In genomic region chr14:100668352-100668751, GRCh38 we compare ENCODE assay signal across 15 cellular contexts. TPM values are rescaled to one million over a fixed set of nuclear protein-coding genes. Genes with fewer than 3 reads are reported as not detected.
DNase-seq lines count a peak whose midpoint lies in the region; ATAC-seq, FAIRE-seq and TF ChIP-seq lines count a peak whose summit lies in the region.
"Had no signal": no experiment of that assay in that cellular context is flagged by ENCODE, and none has a peak within 500 bp of the region (broad histone marks: within the 10 kb centered on the region; RNA-seq: fewer than 3 reads in every experiment).

No MANE protein-coding gene starts in this region.

- FAIRE-seq in HepG2 (lab: Jason Lieb, UNC) = no peak
- FAIRE-seq: A549, GM12878 had no signal

- H3K4me1 ChIP-seq in hepatocyte (ENCODE audit: insufficient read depth) (peaks cover 59% of the 10 kb centered on the region), HepG2 (ENCODE audit: insufficient read depth, low read length) (peaks cover 100% of the 10 kb centered on the region)

- H3K27ac ChIP-seq in hepatocyte (peak overlapping the region; percentile 52), HepG2 (ENCODE audit: extremely low read length, insufficient read depth, low read length) (no peak overlapping the region), neural cell (ENCODE audit: low read length) (no peak overlapping the region)
- H3K27ac ChIP-seq: A549, C4-2B had no signal

- TF ChIP-seq POLR2A in HepG2 (IDR thresholded peaks at IDR 0.05; ENCODE audit: insufficient read depth in 1 of 2, low read depth in 2 of 2, low read length in 2 of 2) = no peak

- in situ Hi-C loops in HepG2 (cut with HindIII; ENCODE audit: extremely low pct_ligation_motif_present, low pct_unique_long_range_greater_than_20kb) = loop anchor here (5.0 to 10.0 kb wide), 2 partner anchors 146 to 229 kb away; no protein-coding TSS in a partner anchor

- H3F3A ChIP-seq in neural cell (ENCODE audit: insufficient read depth, low read length, poor library complexity, severe bottlenecking) = peaks cover 4% of the 10 kb centered on the region

- peaks cover 3% of the 10 kb centered on the region for H3K27me3 ChIP-seq in hepatocyte
- no peaks in the 10 kb centered on the region for H3K27me3 ChIP-seq in HepG2 (ENCODE audit: control insufficient read depth in 1 of 2, insufficient read depth in 2 of 2, low read length in 2 of 2)
- no peaks in the 10 kb centered on the region for H3K27me3 ChIP-seq in neural cell (ENCODE audit: insufficient read depth, low read depth, low read length)
- H3K27me3 ChIP-seq: BE2C had no signal

- TF ChIP-seq RAD21 in HepG2 (CRISPR knock-in tag; IDR thresholded peaks at IDR 0.05) (no peak), neural cell (conservative IDR thresholded peaks at IDR 0.05) (no peak)

- ATAC-seq in HepG2 (peak; percentile 55), HG03565 (IDR thresholded peaks at IDR 0.05; ENCODE audit: unreplicated experiment) (no peak), left cardiac atrium (no peak)
- ATAC-seq: A549, GM12878, HCT116 had no signal

- H3K9ac ChIP-seq in HepG2 (ENCODE audit: insufficient read depth, low read depth, low read length) (no peak overlapping the region), neural cell (ENCODE audit: low read length) (peak overlapping the region; percentile 19)

- H3K79me2 ChIP-seq in hepatocyte = no peaks in the 10 kb centered on the region
- H3K79me2 ChIP-seq in HepG2 (ENCODE audit: insufficient read depth, low read length) = no peaks in the 10 kb centered on the region
- H3K79me2 ChIP-seq in neural cell (replicated peaks; ENCODE audit: insufficient read depth, low read length) = no peaks in the 10 kb centered on the region

- H4K20me1 ChIP-seq in hepatocyte (ENCODE audit: insufficient read depth, poor library complexity, severe bottlenecking) (no peaks in the 10 kb centered on the region), HepG2 (ENCODE audit: insufficient read depth, low read length) (no peaks in the 10 kb centered on the region), neural cell (ENCODE audit: insufficient read depth) (no peaks in the 10 kb centered on the region)

- 83% methylated on average over 6 of the region's 6 CpGs for WGBS in hepatocyte (ENCODE audit: low lambda C conversion rate, missing lambda C conversion rate)
- WGBS in HepG2 (ENCODE audit: low lambda C conversion rate) = 86% methylated on average over 2 of the region's 6 CpGs

- H3K9me2 ChIP-seq in hepatocyte (replicated peaks; ENCODE audit: insufficient read depth) (no peaks in the 10 kb centered on the region), neural cell (ENCODE audit: insufficient read depth, low read length) (no peaks in the 10 kb centered on the region)

- CTCF ChIA-PET in HepG2 (lab: Yijun Ruan, JAX; ENCODE audit: low intra/inter-chr PET ratio, low total read pairs) = no interaction called here

- POLR2A ChIA-PET in HepG2 (lab: Yijun Ruan, JAX) = no interaction called here

- TF ChIP-seq EP300 in HepG2 (IDR thresholded peaks at IDR 0.05; ENCODE audit: low read depth in 2 of 2, low read length in 2 of 2) = no peak
- TF ChIP-seq EP300 in HepG2 (CRISPR knock-in tag; IDR thresholded peaks at IDR 0.05; ENCODE audit: borderline replicate concordance) = no peak
- TF ChIP-seq EP300 in neural cell (conservative IDR thresholded peaks at IDR 0.05; ENCODE audit: poor library complexity, severe bottlenecking) = no peak

- TF ChIP-seq CTCF in hepatocyte (IDR thresholded peaks at IDR 0.05; ENCODE audit: poor library complexity) (no peak), HepG2 (CRISPR knock-in tag; IDR thresholded peaks at IDR 0.05) (peak; percentile 44), neural cell (IDR thresholded peaks at IDR 0.05; ENCODE audit: poor library complexity, severe bottlenecking) (no peak)

- intact Hi-C loops in HepG2 (cut with micrococcal nuclease; ENCODE audit: unreplicated experiment) (loop anchor here (5.0 to 10.0 kb wide), 3 partner anchors 146 to 966 kb away; no protein-coding TSS in a partner anchor), left cardiac atrium (cut with DNase I) (loop anchor here in 1 of 2 donors (10.0 kb wide), 1 partner anchor 226 kb away; no protein-coding TSS in a partner anchor)

- no peak overlapping the region for H3K4me3 ChIP-seq in hepatocyte
- H3K4me3 ChIP-seq in HepG2 (replicated peaks in 1 of 3; ENCODE audit: insufficient read depth in 1 of 3, low read depth in 2 of 3, low read length in 3 of 3) = no peak overlapping the region
- H3K4me3 ChIP-seq in neural cell (ENCODE audit: low read length) = no peak overlapping the region
- H3K4me3 ChIP-seq: A549, GM12878 had no signal

- H3K9me3 ChIP-seq in hepatocyte (ENCODE audit: low read depth) (no peaks in the 10 kb centered on the region), HepG2 (ENCODE audit: low read length) (no peaks in the 10 kb centered on the region), neural cell (ENCODE audit: low read length) (no peaks in the 10 kb centered on the region)
- H3K9me3 ChIP-seq: A549, BE2C had no signal

- BruUV-seq in HepG2 (replicated peaks; lab: Mats Ljungman, UMichigan) = no TSS peak

- H3K4me2 ChIP-seq in hepatocyte = no peak overlapping the region
- no peak overlapping the region for H3K4me2 ChIP-seq in HepG2 (ENCODE audit: low read depth, low read length)
- no peak overlapping the region for H3K4me2 ChIP-seq in neural cell (ENCODE audit: low read length)
- H3K4me2 ChIP-seq: A549 had no signal

- DNase-seq in hepatocyte (ENCODE audit: low spot score) = peak; percentile 29
- no peak for DNase-seq in HepG2 (ENCODE audit: low spot score)
- no peak for DNase-seq in HT-29 (ENCODE audit: low spot score)
- no peak for DNase-seq in left cardiac atrium
- no peak for DNase-seq in SKM-1 treated with dmso at 0.1 percent for 144 hours (lab: John Stamatoyannopoulos, UW; ENCODE audit: unreplicated experiment)
- DNase-seq: BE2C; CD4-positive, alpha-beta memory T cell; DMS79 had no signal

- H3K36me3 ChIP-seq in hepatocyte (replicated peaks; ENCODE audit: insufficient read depth, low read depth) (no peaks in the 10 kb centered on the region), HepG2 (replicated peaks in 1 of 2; ENCODE audit: control insufficient read depth in 1 of 2, insufficient read depth in 2 of 2, low read length in 2 of 2) (no peaks in the 10 kb centered on the region), neural cell (ENCODE audit: insufficient read depth, low read length) (no peaks in the 10 kb centered on the region)
- H3K36me3 ChIP-seq: BE2C had no signal

- no peak overlapping the region for H2AFZ ChIP-seq in hepatocyte
- no peak overlapping the region for H2AFZ ChIP-seq in HepG2 (ENCODE audit: low read length)
- H2AFZ ChIP-seq in neural cell (ENCODE audit: low read depth, low read length) = no peak overlapping the region

TF ChIP-seq in HepG2, 621 proteins besides CTCF, POLR2A, EP300 and RAD21 (continues in another document):
- TF ChIP-seq, protein P1, sequence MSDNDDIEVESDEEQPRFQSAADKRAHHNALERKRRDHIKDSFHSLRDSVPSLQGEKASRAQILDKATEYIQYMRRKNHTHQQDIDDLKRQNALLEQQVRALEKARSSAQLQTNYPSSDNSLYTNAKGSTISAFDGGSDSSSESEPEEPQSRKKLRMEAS (IDR thresholded peaks at IDR 0.05) = peak; percentile 89
- TF ChIP-seq YEATS4 (CRISPR knock-in tag; IDR thresholded peaks at IDR 0.05; ENCODE audit: borderline replicate concordance) = peak; percentile 43; the same call in 1 of the 2 replicates

TF ChIP-seq in neural cell, 6 proteins besides CTCF, POLR2A, EP300 and RAD21 (continues in another document):
- TF ChIP-seq TAF1 (IDR thresholded peaks at IDR 0.05; ENCODE audit: low read depth) (no peak), SMC3 (conservative IDR thresholded peaks at IDR 0.05; ENCODE audit: poor library complexity) (no peak), EZH2 (IDR thresholded peaks at IDR 0.05; ENCODE audit: borderline replicate concordance, insufficient read depth, low read length, poor library complexity, severe bottlenecking) (no peak), POLR2AphosphoS5 (IDR thresholded peaks at IDR 0.05) (no peak), MXI1 (conservative IDR thresholded peaks at IDR 0.05; ENCODE audit: poor library complexity, severe bottlenecking) (no peak)

RNA-seq across cellular contexts. Expression of gene DLK1, which starts 58.3 kb away (rescaled TPM):
- total RNA-seq in hepatocyte (1,033 and 1,378 TPM in 2 replicates), HepG2 (2016; rRNA removed; fragmentation: Illumina TruSeq; extraction: Trizol) (48.2 and 95.5 TPM in 2 replicates), left cardiac atrium (1 to 10 TPM in 1 of 2 donors, not detected in 1; 3.3 TPM)
- polyA plus RNA-seq in hepatocyte (3,299 and 3,695 TPM in 2 replicates), HepG2 (2011; rRNA removed) (312 and 395 TPM in 2 replicates), neural cell (6.8 and 14.8 TPM in 2 replicates)
- 20.1 and 21.5 TPM in 2 replicates for total RNA-seq in HepG2 (2016; cell fraction: cytosol; rRNA removed; fragmentation: Illumina TruSeq; extraction: Trizol; ENCODE audit: low read depth)
- total RNA-seq in HepG2 (2016; cell fraction: insoluble cytoplasmic fraction; rRNA removed; fragmentation: Illumina TruSeq; extraction: Trizol) = 42.8 and 103 TPM in 2 replicates
- 36.0 and 50.6 TPM in 2 replicates for total RNA-seq in HepG2 (2016; cell fraction: membrane; rRNA removed; fragmentation: Illumina TruSeq; extraction: Trizol)
- total RNA-seq in HepG2 (2016; cell fraction: nucleus; rRNA removed; fragmentation: Illumina TruSeq; extraction: Trizol) = 89.0 and 105 TPM in 2 replicates
- polyA plus RNA-seq in HepG2 (2011; cell fraction: cytosol; rRNA removed) = 265 and 361 TPM in 2 replicates
- polyA plus RNA-seq in HepG2 (2011; cell fraction: nucleus; rRNA removed) = 341 and 399 TPM in 2 replicates
- 757 and 768 TPM in 2 replicates for polyA plus RNA-seq in HepG2 (2012)
- 47.2 and 71.3 TPM in 2 replicates for polyA plus RNA-seq in HepG2 (2016; cell fraction: cytosol; fragmentation: Illumina TruSeq; extraction: Trizol; ENCODE audit: low read depth)
- polyA plus RNA-seq in HepG2 (2016; cell fraction: insoluble cytoplasmic fraction; fragmentation: Illumina TruSeq; extraction: Trizol; ENCODE audit: low read depth) = 105 and 121 TPM in 2 replicates
- polyA plus RNA-seq in HepG2 (2016; cell fraction: membrane; fragmentation: Illumina TruSeq; extraction: Trizol; ENCODE audit: low read depth) = 59.9 and 79.2 TPM in 2 replicates
- polyA plus RNA-seq in HepG2 (2016; cell fraction: nucleus; fragmentation: Illumina TruSeq; extraction: Trizol; ENCODE audit: insufficient read depth, low read depth) = 324 and 361 TPM in 2 replicates
- 0.49 and 99.7 TPM in 2 replicates for polyA minus RNA-seq in HepG2 (2011; rRNA and poly(A)+ RNA removed; ENCODE audit: low replicate concordance)
- polyA minus RNA-seq in HepG2 (2011; cell fraction: cytosol; rRNA and poly(A)+ RNA removed) = 86.7 and 119 TPM in 2 replicates
- 18.8 and 31.0 TPM in 2 replicates for polyA minus RNA-seq in HepG2 (2011; cell fraction: nucleus; rRNA and poly(A)+ RNA removed)
- 5.1 and 9.8 TPM in 2 replicates for polyA minus RNA-seq in neural cell
- not detected in 2 replicates for total RNA-seq in HT-29 (2014; rRNA removed; shearing (Covaris generic))
- total RNA-seq: CD4-positive, alpha-beta memory T cell; H4 had no signal
- polyA plus RNA-seq: CD4-positive, alpha-beta memory T cell; GM12878 had no signal

Comparison
In these comparisons a context has a peak if more than half of its experiments do, and no peak if none do; other contexts are left out.
1. RNA of gene DLK1, which starts 58.3 kb away (total RNA-seq): 1,033 to 1,378 TPM in hepatocyte and 20.1 to 105 TPM in HepG2; 3.3 TPM in left cardiac atrium and not detected in HT-29; every median in the first group is over 4 times any median in the second.